ENCODE assay signal across 16 cellular contexts in the genomic region with DNA sequence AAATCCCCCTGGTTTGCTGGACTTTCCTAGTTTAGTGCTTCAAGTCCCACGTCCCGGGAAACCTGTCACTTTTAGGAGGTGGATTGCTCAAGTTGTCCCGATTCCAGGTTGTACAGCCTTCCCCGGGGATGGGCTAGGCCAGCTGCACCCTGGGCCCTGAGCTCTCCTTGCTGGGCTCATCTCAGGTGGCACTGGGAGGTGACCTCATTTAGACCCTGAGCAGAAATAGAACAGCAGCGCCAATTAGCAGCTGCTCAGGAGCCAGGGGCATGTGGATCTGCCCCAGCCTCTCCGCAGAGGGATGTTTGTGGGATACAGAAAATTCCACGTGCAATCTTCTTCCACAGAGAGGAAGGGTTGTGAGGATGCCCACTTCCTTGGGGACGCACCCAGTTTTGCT.
"Had no signal": no experiment of that assay in that cellular context is flagged by ENCODE, and none has a peak within 500 bp of the region (broad histone marks: within the 10 kb centered on the region; RNA-seq: fewer than 3 reads in every experiment).

No MANE protein-coding gene starts in this region.

- H3K4me3 Mint-ChIP-seq: activated CD4-positive, alpha-beta T cell treated with anti-CD3 and anti-CD28 coated beads, Interleukin-2, amount 10 ng/mL, durations not matched to agents 7 days and 5 days; activated naive CD4-positive, alpha-beta T cell treated with anti-CD3 and anti-CD28 coated beads, Interleukin-2, amount 50 U/mL, for 24 hours; brain; central memory CD8-positive, alpha-beta T cell; nephron; T-helper 17 cell; WTC11 had no signal

- ATAC-seq: T-helper 17 cell, WTC11 had no signal

- H3K4me1 Mint-ChIP-seq: nephron, WTC11 had no signal

- H3K9me3 ChIP-seq: stomach had no signal

- DNase-seq: activated CD4-positive, alpha-beta T cell treated with anti-CD3 and anti-CD28 coated beads, Interleukin-2, amount 10 ng/mL, durations not matched to agents 7 days and 5 days; activated T-cell treated with anti-CD3 and anti-CD28 coated beads for 4 hours; cortex of kidney; effector CD8-positive, alpha-beta T cell; foreskin melanocyte; kidney glomerular epithelial cell; small intestine; stomach; T-helper 17 cell had no signal

- H3K36me3 ChIP-seq: stomach had no signal

- H3K27me3 Mint-ChIP-seq: activated CD4-positive, alpha-beta T cell treated with anti-CD3 and anti-CD28 coated beads, Interleukin-2, amount 10 ng/mL, durations not matched to agents 7 days and 5 days; activated naive CD4-positive, alpha-beta T cell treated with anti-CD3 and anti-CD28 coated beads, Interleukin-2, amount 50 U/mL, for 24 hours; central memory CD8-positive, alpha-beta T cell; T-helper 17 cell had no signal

- H3K9me3 Mint-ChIP-seq: activated naive CD4-positive, alpha-beta T cell treated with anti-CD3 and anti-CD28 coated beads, Interleukin-2, amount 50 U/mL, for 24 hours; brain; central memory CD8-positive, alpha-beta T cell; nephron had no signal

- H3K27ac Mint-ChIP-seq: activated naive CD4-positive, alpha-beta T cell treated with anti-CD3 and anti-CD28 coated beads, Interleukin-2, amount 50 U/mL, for 24 hours; activated T-helper 2 cell treated with anti-CD3 and anti-CD28 coated beads, Interferon-gamma antibody, Interleukin-2, Interleukin-4, amounts not matched to agents 10 μg/mL and 5 μg/mL and 100 μg/mL, durations not matched to agents 14 hours and 24 hours and 36 hours; brain; nephron; WTC11 had no signal

- H3K27ac ChIP-seq: stomach had no signal

- H3K4me3 ChIP-seq: lung, stomach had no signal

- H3K36me3 Mint-ChIP-seq: brain, WTC11 had no signal
